ENCODE assay signal across 1 cellular context in genomic region chr3:15297592-15298350, GRCh38.
A peak's percentile ranks its signal among the peaks of the same experiment; 100 is the strongest.
TF ChIP-seq lines count a peak whose summit lies in the region.

No MANE protein-coding gene starts in this region.

TF ChIP-seq in K562, 482 proteins besides CTCF, POLR2A, EP300 and RAD21 (continued from another document and continues in another):
- TF ChIP-seq PBX2 (CRISPR knock-in tag; IDR thresholded peaks at IDR 0.05; ENCODE audit: low read depth) (no peak), PBX2 (tag; conservative IDR thresholded peaks at IDR 0.05; ENCODE audit: low read depth) (peak; percentile 63), BHLHE40 (IDR thresholded peaks at IDR 0.05; ENCODE audit: low read length) (peak; percentile 40; the same call in 1 of the 2 replicates), MNT (conservative IDR thresholded peaks at IDR 0.05) (peak; percentile 52 to 78), SP1 (CRISPR knock-in tag; IDR thresholded peaks at IDR 0.05) (no peak), UBTF (IDR thresholded peaks at IDR 0.05; ENCODE audit: borderline replicate concordance in 1 of 2, low read depth in 2 of 2, low read length in 2 of 2) (no peak), MYNN (IDR thresholded peaks at IDR 0.05) (0 out of 2 replicates have a peak, but pooled peaks have one; percentile 28), MYNN (CRISPR knock-in tag; IDR thresholded peaks at IDR 0.05) (no peak), THRAP3 (IDR thresholded peaks at IDR 0.05; ENCODE audit: borderline replicate concordance) (no peak), TEAD4 (IDR thresholded peaks at IDR 0.05; ENCODE audit: low read length) (peak; percentile 87), TEAD4 (CRISPR knock-in tag; IDR thresholded peaks at IDR 0.05; ENCODE audit: borderline replicate concordance) (no peak), ATF2 (CRISPR knock-in tag; IDR thresholded peaks at IDR 0.05) (no peak), CREB1 (IDR thresholded peaks at IDR 0.05) (peak; percentile 36; the same call in 1 of the 2 replicates), CREB1 (CRISPR knock-in tag; IDR thresholded peaks at IDR 0.05) (no peak), DDX20 (tag; IDR thresholded peaks at IDR 0.05; ENCODE audit: low read depth) (no peak), ARID1B (IDR thresholded peaks at IDR 0.05) (peak; percentile 76), MAZ (CRISPR knock-in tag; conservative IDR thresholded peaks at IDR 0.05 in 1 of 2, IDR thresholded peaks at IDR 0.05 in 1 of 2) (peak in 1 of 2 experiments; percentile 16; a peak in 1 of 4 replicates), SMARCE1 (IDR thresholded peaks at IDR 0.05) (peak; percentile 39; the same call in 1 of the 2 replicates), ZNF24 (IDR thresholded peaks at IDR 0.05) (0 out of 2 replicates have a peak, but pooled peaks have one; percentile 10), ARID3A (IDR thresholded peaks at IDR 0.05; ENCODE audit: borderline replicate concordance, low read depth, low read length) (0 out of 2 replicates have a peak, but pooled peaks have one; percentile 51), JUND (IDR thresholded peaks at IDR 0.05; ENCODE audit: borderline replicate concordance, low read depth, low read length) (peak; percentile 45; the same call in 1 of the 2 replicates), JUND (tag; IDR thresholded peaks at IDR 0.05; ENCODE audit: borderline replicate concordance, low read depth, low read length) (peak; percentile 11; the same call in 1 of the 3 replicates), NFIC (IDR thresholded peaks at IDR 0.05) (peak; percentile 43; the same call in 1 of the 2 replicates), MGA (IDR thresholded peaks at IDR 0.05) (peak; percentile 39; the same call in 1 of the 2 replicates), E2F6 (IDR thresholded peaks at IDR 0.05; ENCODE audit: borderline replicate concordance in 1 of 2, extremely low read depth in 1 of 2, insufficient read depth in 1 of 2, insufficient read length in 1 of 2, low read depth in 1 of 2, low read length in 1 of 2, poor library complexity in 1 of 2, severe bottlenecking in 1 of 2) (peak in 1 of 2 experiments; percentile 23), THRB (CRISPR knock-in tag; conservative IDR thresholded peaks at IDR 0.05) (no peak), PML (IDR thresholded peaks at IDR 0.05; ENCODE audit: low read length) (peak; percentile 47; the same call in 1 of the 2 replicates), ID3 (CRISPR knock-in tag; IDR thresholded peaks at IDR 0.05) (no peak), ID3 (tag; IDR thresholded peaks at IDR 0.05) (0 out of 2 replicates have a peak, but pooled peaks have one; percentile 22)
